In the genomic region with DNA sequence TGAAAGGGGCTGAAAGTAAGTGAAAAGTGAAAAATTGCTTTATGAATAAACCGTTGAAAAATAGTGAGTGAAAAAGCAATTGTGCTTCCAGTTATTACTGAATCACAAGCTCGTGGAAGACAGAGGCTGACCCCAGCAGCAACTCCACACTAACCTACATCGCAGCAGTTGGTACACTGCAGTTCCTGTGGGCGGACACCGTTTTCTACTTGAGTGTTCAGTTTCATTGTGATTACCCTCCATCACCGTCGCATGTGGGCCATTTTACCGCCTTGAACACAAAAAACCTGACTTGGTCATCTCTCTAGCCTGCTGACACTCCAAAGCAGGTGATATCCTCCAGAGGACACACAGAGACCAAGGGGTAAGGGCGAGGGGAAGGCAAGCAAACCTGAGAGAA, we compare ENCODE assay signal across 9 cellular contexts. TPM values are rescaled to one million over a fixed set of nuclear protein-coding genes. Genes with fewer than 3 reads are reported as not detected.
DNase-seq lines count a peak whose midpoint lies in the region; ATAC-seq and TF ChIP-seq lines count a peak whose summit lies in the region.
"Had no signal": no experiment of that assay in that cellular context is flagged by ENCODE, and none has a peak within 500 bp of the region (broad histone marks: within the 10 kb centered on the region; RNA-seq: fewer than 3 reads in every experiment).

No MANE protein-coding gene starts in this region.

- ATAC-seq in GM21390 (IDR thresholded peaks at IDR 0.05; ENCODE audit: unreplicated experiment), result peak; percentile 73
- ATAC-seq in HG03469 (IDR thresholded peaks at IDR 0.05; ENCODE audit: unreplicated experiment), result peak; percentile 66
- no peak for ATAC-seq in left colon

- peak; percentile 94 for DNase-seq in GM12865 (ENCODE audit: low read depth)
- no peak for DNase-seq in NCI-H1436 treated with DMSO at 0.1 percent for 48 hours (lab: John Stamatoyannopoulos, UW)
- no peak for DNase-seq in left colon
- no peak for DNase-seq in NCI-H2171 (lab: John Stamatoyannopoulos, UW)
- no peak for DNase-seq in NOMO-1 treated with dmso at 0.1 percent for 144 hours (lab: John Stamatoyannopoulos, UW; ENCODE audit: unreplicated experiment)

- peaks cover 9% of the 10 kb centered on the region for H3K27me3 Mint-ChIP-seq in activated naive CD8-positive, alpha-beta T cell

- no peak for TF ChIP-seq CTCF in GM12865 (IDR thresholded peaks at IDR 0.05; ENCODE audit: insufficient read depth, low read depth, low read length, missing control alignments)

- peaks cover 68% of the 10 kb centered on the region for H3K4me1 Mint-ChIP-seq in activated naive CD8-positive, alpha-beta T cell (ENCODE audit: low read depth)

- H3K9me3 Mint-ChIP-seq in activated naive CD8-positive, alpha-beta T cell (ENCODE audit: low read depth), result no peaks in the 10 kb centered on the region
- H3K9me3 Mint-ChIP-seq: dendritic cell treated with granulocyte-macrophage colony-stimulating factor and Interleukin-4, amounts not matched to agents 40 ng/mL and 50 ng/mL, for 4 days had no signal

- peak overlapping the region; percentile 41 for H3K27ac Mint-ChIP-seq in activated naive CD8-positive, alpha-beta T cell
- H3K27ac Mint-ChIP-seq: dendritic cell treated with granulocyte-macrophage colony-stimulating factor and Interleukin-4, amounts not matched to agents 40 ng/mL and 50 ng/mL, for 4 days had no signal

- H3K4me3 ChIP-seq in GM12865 (ENCODE audit: low read depth, low read length), result no peak overlapping the region

- intact Hi-C loops in left colon (cut with DNase I, micrococcal nuclease), result no loop called here

- H3K36me3 Mint-ChIP-seq in activated naive CD8-positive, alpha-beta T cell, result no peaks in the 10 kb centered on the region

- H3K4me3 Mint-ChIP-seq in activated naive CD8-positive, alpha-beta T cell, result peak overlapping the region; percentile 12
- H3K4me3 Mint-ChIP-seq: dendritic cell treated with granulocyte-macrophage colony-stimulating factor and Interleukin-4, amounts not matched to agents 40 ng/mL and 50 ng/mL, for 4 days had no signal

RNA-seq across cellular contexts. Expression of a gene that starts 28.4 kb away (rescaled TPM):
- total RNA-seq in left colon, result 10 to 100 TPM; 16.6 to 25.9 TPM
